In genomic region chr7:133837248-133837647, GRCh38 we compare ENCODE assay signal across 25 cellular contexts.
DNase-seq lines count a peak whose midpoint lies in the region; ATAC-seq and TF ChIP-seq lines count a peak whose summit lies in the region.
"Had no signal": no experiment of that assay in that cellular context is flagged by ENCODE, and none has a peak within 500 bp of the region (broad histone marks: within the 10 kb centered on the region; RNA-seq: fewer than 3 reads in every experiment).

No MANE protein-coding gene starts in this region.

- H3K4me2 ChIP-seq in GM23338, result no peak overlapping the region
- H3K4me2 ChIP-seq: BLaER1 treated with 17β-estradiol and CSF1 and Interleukin-3, amounts not matched to agents 10 nM and 100 nM had no signal

- H3K79me2 ChIP-seq in GM23338 (replicated peaks; ENCODE audit: insufficient read depth), result no peaks in the 10 kb centered on the region

- peaks cover 2% of the 10 kb centered on the region; the same call in 2 of the 3 replicates for H3K9me3 Mint-ChIP-seq in GM23338
- peaks cover 12% of the 10 kb centered on the region for H3K9me3 Mint-ChIP-seq in activated T-cell treated with anti-CD3 and anti-CD28 coated beads, Interleukin-2, amount 50 U/mL, for 24 hours

- no peaks in the 10 kb centered on the region for H3K36me3 ChIP-seq in GM23338 (ENCODE audit: insufficient read depth)
- H3K36me3 ChIP-seq: colonic mucosa, lower lobe of right lung, SJCRH30 had no signal

- no peak overlapping the region for H3K4me3 ChIP-seq in GM23338
- H3K4me3 ChIP-seq: BLaER1 treated with 17β-estradiol and CSF1 and Interleukin-3, amounts not matched to agents 10 nM and 100 nM; colonic mucosa; heart left ventricle; lower lobe of right lung; mucosa of descending colon; SJCRH30; skin epidermis; stomach; tibial nerve had no signal

- H3K27ac ChIP-seq in GM23338 (ENCODE audit: low read depth), result no peak overlapping the region
- H3K27ac ChIP-seq: BLaER1 treated with 17β-estradiol and CSF1 and Interleukin-3, amounts not matched to agents 10 nM and 100 nM; colonic mucosa; heart left ventricle; lower lobe of right lung; SJCRH30; skin epidermis; stomach; tibial nerve had no signal

- H3K4me1 ChIP-seq in GM23338 (ENCODE audit: insufficient read depth), result peaks cover 3% of the 10 kb centered on the region; the same call in 1 of the 2 replicates
- H3K4me1 ChIP-seq: BLaER1 treated with 17β-estradiol and CSF1 and Interleukin-3, amounts not matched to agents 10 nM and 100 nM; colonic mucosa; heart left ventricle; lower lobe of right lung; SJCRH30; stomach had no signal

- no peak for DNase-seq in GM23338 (ENCODE audit: low spot score)
- DNase-seq in NCI-H1436 treated with DMSO at 0.1 percent for 48 hours (lab: John Stamatoyannopoulos, UW), result peak; percentile 38
- DNase-seq in NCI-H82 (lab: John Stamatoyannopoulos, UW), result peak; percentile 51
- peak; percentile 55 for DNase-seq in left kidney (ENCODE audit: low read depth, low spot score)
- no peak for DNase-seq in activated T-cell treated with anti-CD3 and anti-CD28 coated beads, Interleukin-2, amount 50 U/mL, for 24 hours
- no peak for DNase-seq in NCI-H187 treated with DMSO at 0.1 percent for 48 hours (lab: John Stamatoyannopoulos, UW)
- DNase-seq: activated CD4-positive, alpha-beta T cell treated with anti-CD3 and anti-CD28 coated beads, Interleukin-2, amount 50 U/mL, for 48 hours; activated CD8-positive, alpha-beta memory T cell treated with anti-CD3 and anti-CD28 coated beads, Interleukin-2, amount 50 U/mL, for 4 hours; activated naive CD4-positive, alpha-beta T cell treated with anti-CD3 and anti-CD28 coated beads, Interleukin-2, amount 50 U/mL, for 16 hours; amniotic stem cell; Caco-2; colonic mucosa; effector CD8-positive, alpha-beta T cell; erythroblast; heart left ventricle; lower lobe of right lung; mucosa of descending colon; NCI-H2029; nephron progenitor cell; SJCRH30; stomach had no signal

- ATAC-seq in GM23338 (no peak), GM18861 (IDR thresholded peaks at IDR 0.05; ENCODE audit: unreplicated experiment) (no peak)
- ATAC-seq: heart left ventricle, lower lobe of right lung, mucosa of descending colon had no signal

- no peak for TF ChIP-seq CTCF in GM23338 (conservative IDR thresholded peaks at IDR 0.05; ENCODE audit: low read depth in 2 of 2)

- H3K36me3 Mint-ChIP-seq in GM23338 (ENCODE audit: low read depth), result peaks cover 4% of the 10 kb centered on the region; the same call in 2 of the 3 replicates
- peaks cover 23% of the 10 kb centered on the region for H3K36me3 Mint-ChIP-seq in activated T-cell treated with anti-CD3 and anti-CD28 coated beads, Interleukin-2, amount 50 U/mL, for 24 hours (ENCODE audit: low read depth)

- H3K4me3 Mint-ChIP-seq in GM23338, result no peak overlapping the region
- H3K4me3 Mint-ChIP-seq in activated T-cell treated with anti-CD3 and anti-CD28 coated beads, Interleukin-2, amount 50 U/mL, for 24 hours, result no peak overlapping the region
- H3K4me3 Mint-ChIP-seq: nephron progenitor cell had no signal

- peak overlapping the region; percentile 7; the same call in 1 of the 2 replicates for H3K27ac Mint-ChIP-seq in GM23338
- H3K27ac Mint-ChIP-seq in activated T-cell treated with anti-CD3 and anti-CD28 coated beads, Interleukin-2, amount 50 U/mL, for 24 hours, result no peak overlapping the region

- no peaks in the 10 kb centered on the region for H4K20me1 ChIP-seq in GM23338 (replicated peaks; ENCODE audit: insufficient read depth)

- no peaks in the 10 kb centered on the region for H3F3A ChIP-seq in GM23338 (replicated peaks; ENCODE audit: low read depth)

- H2AFZ ChIP-seq in GM23338, result no peak overlapping the region

- no peaks in the 10 kb centered on the region for H3K9me2 ChIP-seq in GM23338 (ENCODE audit: insufficient read depth)

- no peaks in the 10 kb centered on the region for H3K27me3 ChIP-seq in GM23338 (ENCODE audit: insufficient read depth)
- H3K27me3 ChIP-seq: BLaER1 treated with 17β-estradiol and CSF1 and Interleukin-3, amounts not matched to agents 10 nM and 100 nM; colonic mucosa; heart left ventricle; SJCRH30; stomach; tibial nerve had no signal

- H3K4me1 Mint-ChIP-seq in GM23338, result peaks cover 27% of the 10 kb centered on the region
- H3K4me1 Mint-ChIP-seq in activated T-cell treated with anti-CD3 and anti-CD28 coated beads, Interleukin-2, amount 50 U/mL, for 24 hours (ENCODE audit: low read depth), result no peaks in the 10 kb centered on the region

- H3K27me3 Mint-ChIP-seq in GM23338 (ENCODE audit: insufficient read depth, low read depth, poor library complexity), result no peaks in the 10 kb centered on the region
- no peaks in the 10 kb centered on the region for H3K27me3 Mint-ChIP-seq in activated T-cell treated with anti-CD3 and anti-CD28 coated beads, Interleukin-2, amount 50 U/mL, for 24 hours

TF ChIP-seq in GM23338, 12 proteins besides CTCF, POLR2A, EP300 and RAD21 (continues in another document):
- TF ChIP-seq ETS1 (IDR thresholded peaks at IDR 0.05) (no peak), STAT1 (IDR thresholded peaks at IDR 0.05; ENCODE audit: unreplicated experiment) (no peak), ZNF114 (CRISPR knock-in tag; IDR thresholded peaks at IDR 0.05) (no peak), ZNF462 (CRISPR knock-in tag; IDR thresholded peaks at IDR 0.05) (no peak), JUNB (IDR thresholded peaks at IDR 0.05; ENCODE audit: unreplicated experiment) (no peak), POLR2AphosphoS5 (IDR thresholded peaks at IDR 0.05; ENCODE audit: low read depth) (no peak), ZNF331 (CRISPR knock-in tag; IDR thresholded peaks at IDR 0.05; ENCODE audit: low read depth) (no peak), CREB1 (CRISPR knock-in tag; IDR thresholded peaks at IDR 0.05; ENCODE audit: low read depth) (no peak)

Comparison
In these comparisons a context has a peak if more than half of its experiments do, and no peak if none do; other contexts are left out.
1. DNase-seq: peak in NCI-H1436 treated with DMSO at 0.1 percent for 48 hours (single experiment), NCI-H82 (single experiment) and left kidney (single experiment); none in GM23338 (single experiment), activated T-cell treated with anti-CD3 and anti-CD28 coated beads, Interleukin-2, amount 50 U/mL, for 24 hours (single experiment) and NCI-H187 treated with DMSO at 0.1 percent for 48 hours (single experiment).